1 cellular context compared by ENCODE assay signal in the genomic region with DNA sequence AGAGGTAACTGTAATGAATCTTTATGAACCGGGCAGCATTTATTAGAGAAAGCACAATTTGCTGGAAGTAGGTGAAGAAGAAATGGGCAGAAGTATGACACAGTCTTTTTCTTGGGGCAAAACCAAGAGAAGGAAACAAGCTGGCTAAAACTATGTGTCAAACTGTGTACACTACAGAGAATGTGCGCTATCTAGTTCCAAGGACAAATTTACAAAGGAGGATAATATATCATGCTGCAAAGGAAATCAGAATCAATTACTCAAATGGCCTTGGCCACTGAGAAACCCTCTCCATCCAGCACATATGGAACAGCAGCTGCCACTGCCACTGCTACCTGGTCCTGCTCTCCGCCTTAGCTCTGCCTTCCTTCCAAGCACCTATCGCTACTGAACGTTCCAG.
TF ChIP-seq lines count a peak whose summit lies in the region.

No MANE protein-coding gene starts in this region.

TF ChIP-seq in K562, 482 proteins besides CTCF, POLR2A, EP300 and RAD21:
- no peak for TF ChIP-seq NBN (IDR thresholded peaks at IDR 0.05; ENCODE audit: low read depth)
- no peak for TF ChIP-seq IFI16 (CRISPR knock-in tag; IDR thresholded peaks at IDR 0.05)
- no peak for TF ChIP-seq TAF1 (IDR thresholded peaks at IDR 0.05; ENCODE audit: control insufficient read depth, extremely low read depth, insufficient read depth, low read length, severe bottlenecking)
- TF ChIP-seq, protein P1, sequence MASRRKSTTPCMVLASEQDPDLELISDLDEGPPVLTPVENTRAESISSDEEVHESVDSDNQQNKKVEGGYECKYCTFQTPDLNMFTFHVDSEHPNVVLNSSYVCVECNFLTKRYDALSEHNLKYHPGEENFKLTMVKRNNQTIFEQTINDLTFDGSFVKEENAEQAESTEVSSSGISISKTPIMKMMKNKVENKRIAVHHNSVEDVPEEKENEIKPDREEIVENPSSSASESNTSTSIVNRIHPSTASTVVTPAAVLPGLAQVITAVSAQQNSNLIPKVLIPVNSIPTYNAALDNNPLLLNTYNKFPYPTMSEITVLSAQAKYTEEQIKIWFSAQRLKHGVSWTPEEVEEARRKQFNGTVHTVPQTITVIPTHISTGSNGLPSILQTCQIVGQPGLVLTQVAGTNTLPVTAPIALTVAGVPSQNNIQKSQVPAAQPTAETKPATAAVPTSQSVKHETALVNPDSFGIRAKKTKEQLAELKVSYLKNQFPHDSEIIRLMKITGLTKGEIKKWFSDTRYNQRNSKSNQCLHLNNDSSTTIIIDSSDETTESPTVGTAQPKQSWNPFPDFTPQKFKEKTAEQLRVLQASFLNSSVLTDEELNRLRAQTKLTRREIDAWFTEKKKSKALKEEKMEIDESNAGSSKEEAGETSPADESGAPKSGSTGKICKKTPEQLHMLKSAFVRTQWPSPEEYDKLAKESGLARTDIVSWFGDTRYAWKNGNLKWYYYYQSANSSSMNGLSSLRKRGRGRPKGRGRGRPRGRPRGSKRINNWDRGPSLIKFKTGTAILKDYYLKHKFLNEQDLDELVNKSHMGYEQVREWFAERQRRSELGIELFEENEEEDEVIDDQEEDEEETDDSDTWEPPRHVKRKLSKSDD (conservative IDR thresholded peaks at IDR 0.05; ENCODE audit: low read length) = no peak
